Comparison of ENCODE assay signal across 8 cellular contexts in genomic region chr2:74834806-74835755, GRCh38. TPM values are rescaled to one million over a fixed set of nuclear protein-coding genes. Genes with fewer than 3 reads are reported as not detected.
DNase-seq lines count a peak whose midpoint lies in the region; ATAC-seq, FAIRE-seq and TF ChIP-seq lines count a peak whose summit lies in the region.

No MANE protein-coding gene starts in this region.

- H3K9me3 ChIP-seq in Caco-2, result no peaks in the 10 kb centered on the region

- POLR2A ChIA-PET in Caco-2 (lab: Charles Lee), result interaction anchor here (0.6 to 1.3 kb wide), 6 partner anchors 10 to 181 kb away, joined by 3 to 10 read pairs (median 4); partner anchors contain the start of gene SEMA4F

- H3K4me3 ChIP-seq in Caco-2 (ENCODE audit: low read depth, low read length) (peak overlapping the region; percentile 80), rectal smooth muscle tissue (ENCODE audit: low read length) (peak overlapping the region; percentile 83)

- H3K36me3 Mint-ChIP-seq in Caco-2 (ENCODE audit: insufficient read depth, unreplicated experiment) (peaks cover 19% of the 10 kb centered on the region), glutamatergic neuron (ENCODE audit: unreplicated experiment) (no peaks in the 10 kb centered on the region)
- H3K36me3 Mint-ChIP-seq in activated T-helper 2 cell treated with anti-CD3 and anti-CD28 coated beads, Interferon-gamma antibody, Interleukin-2, Interleukin-4, amounts not matched to agents 10 μg/mL and 5 μg/mL and 100 μg/mL, durations not matched to agents 14 hours and 24 hours and 36 hours (ENCODE audit: low read depth), result peaks cover 39% of the 10 kb centered on the region

- FAIRE-seq in RCC 7860 (lab: Jason Lieb, UNC), result no peak

- H3K4me1 ChIP-seq in Caco-2 (peaks cover 22% of the 10 kb centered on the region), rectal smooth muscle tissue (ENCODE audit: control insufficient read depth, insufficient read depth, low read length) (no peaks in the 10 kb centered on the region)

- no peaks in the 10 kb centered on the region for H3K27me3 ChIP-seq in Caco-2 (replicated peaks; ENCODE audit: control insufficient read depth, insufficient read depth, low read length)
- peaks cover 3% of the 10 kb centered on the region for H3K27me3 ChIP-seq in rectal smooth muscle tissue (ENCODE audit: control insufficient read depth, insufficient read depth, low read length)

- no peak for TF ChIP-seq CTCF in Caco-2 (IDR thresholded peaks at IDR 0.05; ENCODE audit: insufficient read depth in 1 of 2, low read depth in 1 of 2, low read length in 1 of 2, severe bottlenecking in 1 of 2, unreplicated experiment in 1 of 2)
- no peak for TF ChIP-seq CTCF in glutamatergic neuron (IDR thresholded peaks at IDR 0.05; ENCODE audit: partially characterized antibody, unreplicated experiment)

- H3K27me3 Mint-ChIP-seq in Caco-2 (ENCODE audit: insufficient read depth, unreplicated experiment) (no peaks in the 10 kb centered on the region), glutamatergic neuron (ENCODE audit: unreplicated experiment) (peaks cover 4% of the 10 kb centered on the region)
- H3K27me3 Mint-ChIP-seq in activated T-helper 2 cell treated with anti-CD3 and anti-CD28 coated beads, Interferon-gamma antibody, Interleukin-2, Interleukin-4, amounts not matched to agents 10 μg/mL and 5 μg/mL and 100 μg/mL, durations not matched to agents 14 hours and 24 hours and 36 hours (ENCODE audit: low read depth), result no peaks in the 10 kb centered on the region

- H3K27ac ChIP-seq in rectal smooth muscle tissue (ENCODE audit: low read depth, low read length), result no peak overlapping the region

- peaks cover 33% of the 10 kb centered on the region for H3K4me1 Mint-ChIP-seq in Caco-2 (ENCODE audit: low read depth, unreplicated experiment)
- peaks cover 52% of the 10 kb centered on the region for H3K4me1 Mint-ChIP-seq in activated T-helper 2 cell treated with anti-CD3 and anti-CD28 coated beads, Interferon-gamma antibody, Interleukin-2, Interleukin-4, amounts not matched to agents 10 μg/mL and 5 μg/mL and 100 μg/mL, durations not matched to agents 14 hours and 24 hours and 36 hours (ENCODE audit: low read depth)
- H3K4me1 Mint-ChIP-seq in glutamatergic neuron (ENCODE audit: low read depth, unreplicated experiment), result peaks cover 12% of the 10 kb centered on the region

- H3K27ac Mint-ChIP-seq in Caco-2 (ENCODE audit: unreplicated experiment) (peak overlapping the region; percentile 93), glutamatergic neuron (ENCODE audit: unreplicated experiment) (peak overlapping the region; percentile 11)
- H3K27ac Mint-ChIP-seq in activated T-helper 2 cell treated with anti-CD3 and anti-CD28 coated beads, Interferon-gamma antibody, Interleukin-2, Interleukin-4, amounts not matched to agents 10 μg/mL and 5 μg/mL and 100 μg/mL, durations not matched to agents 14 hours and 24 hours and 36 hours, result peak overlapping the region; percentile 82

- intact Hi-C loops in Caco-2 (cut with micrococcal nuclease; ENCODE audit: unreplicated experiment), result loop anchor here (1.0 to 2.0 kb wide), 3 partner anchors 16 to 70 kb away; no protein-coding TSS in a partner anchor
- intact Hi-C loops in activated T-helper 2 cell treated with anti-CD3 and anti-CD28 coated beads, Interferon-gamma antibody, Interleukin-2, Interleukin-4, amounts not matched to agents 10 μg/mL and 5 μg/mL and 100 μg/mL, durations not matched to agents 14 hours and 24 hours and 36 hours (cut with micrococcal nuclease), result loop anchor here (1.0 to 10.0 kb wide), 8 partner anchors 14 to 1763 kb away; partner anchors contain the start of genes INO80B, LBX2, POLE4 and SEMA4F

- H3K36me3 ChIP-seq in Caco-2 (ENCODE audit: control insufficient read depth, insufficient read depth, low read length), result no peaks in the 10 kb centered on the region
- H3K36me3 ChIP-seq in rectal smooth muscle tissue (ENCODE audit: control insufficient read depth, insufficient read depth, low read length), result no peaks in the 10 kb centered on the region

- BruUV-seq in Caco-2 (replicated peaks; lab: Mats Ljungman, UMichigan), result TSS peak; percentile 66

- DNase-seq in Caco-2 (peak; percentile 80 to 81), RCC 7860 (ENCODE audit: low spot score) (peak; percentile 24), glutamatergic neuron (peak; percentile 53), mucosa of gallbladder (ENCODE audit: low spot score) (no peak)
- peak; percentile 68 for DNase-seq in activated T-helper 2 cell treated with anti-CD3 and anti-CD28 coated beads, Interferon-gamma antibody, Interleukin-2, Interleukin-4, amounts not matched to agents 10 μg/mL and 5 μg/mL and 100 μg/mL, durations not matched to agents 14 hours and 24 hours and 36 hours (ENCODE audit: low spot score)

- H3K4me3 Mint-ChIP-seq in Caco-2 (ENCODE audit: unreplicated experiment) (peak overlapping the region; percentile 92), glutamatergic neuron (ENCODE audit: unreplicated experiment) (peak overlapping the region; percentile 91)
- H3K4me3 Mint-ChIP-seq in activated T-helper 2 cell treated with anti-CD3 and anti-CD28 coated beads, Interferon-gamma antibody, Interleukin-2, Interleukin-4, amounts not matched to agents 10 μg/mL and 5 μg/mL and 100 μg/mL, durations not matched to agents 14 hours and 24 hours and 36 hours (ENCODE audit: low read depth), result peak overlapping the region; percentile 95

- H3K9me3 Mint-ChIP-seq in Caco-2 (ENCODE audit: unreplicated experiment) (no peaks in the 10 kb centered on the region), glutamatergic neuron (ENCODE audit: unreplicated experiment) (peaks cover 8% of the 10 kb centered on the region)
- H3K9me3 Mint-ChIP-seq in activated T-helper 2 cell treated with anti-CD3 and anti-CD28 coated beads, Interferon-gamma antibody, Interleukin-2, Interleukin-4, amounts not matched to agents 10 μg/mL and 5 μg/mL and 100 μg/mL, durations not matched to agents 14 hours and 24 hours and 36 hours, result no peaks in the 10 kb centered on the region

- peak; percentile 51 for ATAC-seq in GM19452 (IDR thresholded peaks at IDR 0.05; ENCODE audit: unreplicated experiment)
- ATAC-seq in HG03521 (IDR thresholded peaks at IDR 0.05; ENCODE audit: unreplicated experiment), result peak; percentile 39

- CTCF ChIA-PET in Caco-2 (lab: Charles Lee), result interaction anchor here (0.6 to 2.7 kb wide), 14 partner anchors 9 to 157 kb away, joined by 3 to 18 read pairs (median 6); no protein-coding TSS in a partner anchor

- peak overlapping the region; percentile 58 for H3K9ac ChIP-seq in rectal smooth muscle tissue (ENCODE audit: low read length)

RNA-seq across cellular contexts. Expression of gene HK2, which starts 1.2 kb away (rescaled TPM):
- total RNA-seq in Caco-2 (2022) (19.9 and 22.6 TPM in 2 replicates), glutamatergic neuron (ENCODE audit: unreplicated experiment) (8.1 TPM), mucosa of gallbladder (23.7 TPM)
- total RNA-seq in activated T-helper 2 cell treated with anti-CD3 and anti-CD28 coated beads, Interferon-gamma antibody, Interleukin-2, Interleukin-4, amounts not matched to agents 10 μg/mL and 5 μg/mL and 100 μg/mL, durations not matched to agents 14 hours and 24 hours and 36 hours, result 102 TPM in 2 replicates

Comparison
In these comparisons a context has a peak if more than half of its experiments do, and no peak if none do; other contexts are left out.
1. H3K27ac Mint-ChIP-seq: peak in every context shown above with its lines; median percentile 93 in Caco-2; 82 in activated T-helper 2 cell treated with anti-CD3 and anti-CD28 coated beads, Interferon-gamma antibody, Interleukin-2, Interleukin-4, amounts not matched to agents 10 μg/mL and 5 μg/mL and 100 μg/mL, durations not matched to agents 14 hours and 24 hours and 36 hours; 11 in glutamatergic neuron.